ENCODE assay signal across 1 cellular context in the genomic region with DNA sequence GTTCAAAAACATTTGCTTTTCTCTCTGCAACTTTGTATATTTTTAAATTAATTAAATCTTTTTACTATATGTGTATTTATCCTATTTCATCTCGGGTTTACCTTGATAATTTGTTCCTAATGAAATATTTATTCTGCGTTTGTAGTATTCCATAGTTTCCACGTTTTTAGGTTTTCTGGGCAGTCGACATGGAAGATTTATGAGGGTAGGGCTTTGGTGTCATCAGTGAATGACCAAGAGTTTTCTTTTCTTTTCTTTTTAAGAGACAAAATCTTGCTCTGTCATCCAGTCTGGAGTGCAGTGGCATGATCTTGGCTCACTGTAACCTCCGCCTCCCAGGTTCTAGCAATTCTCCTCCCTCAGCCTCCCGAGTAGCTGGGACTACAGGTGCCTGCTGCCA.
TF ChIP-seq lines count a peak whose summit lies in the region.

No MANE protein-coding gene starts in this region.

TF ChIP-seq in K562, 482 proteins besides CTCF, POLR2A, EP300 and RAD21:
- TF ChIP-seq TEAD2 (tag; IDR thresholded peaks at IDR 0.05) (no peak), ZNF384 (IDR thresholded peaks at IDR 0.05; ENCODE audit: low read depth, low read length) (no peak), ZNF639 (CRISPR knock-in tag; conservative IDR thresholded peaks at IDR 0.05 in 1 of 2, IDR thresholded peaks at IDR 0.05 in 1 of 2) (no peak), ZNF77 (CRISPR knock-in tag; IDR thresholded peaks at IDR 0.05) (no peak), ZFX (CRISPR knock-in tag; IDR thresholded peaks at IDR 0.05) (no peak), ELF4 (CRISPR knock-in tag; IDR thresholded peaks at IDR 0.05) (no peak), TRIM24 (IDR thresholded peaks at IDR 0.05) (peak in 1 of 2 experiments; percentile 31; a peak in 1 of 4 replicates), PTRF (tag; IDR thresholded peaks at IDR 0.05) (no peak), AFF4 (CRISPR knock-in tag; IDR thresholded peaks at IDR 0.05) (no peak), ZHX1 (conservative IDR thresholded peaks at IDR 0.05; ENCODE audit: low read length) (no peak), FOXA3 (CRISPR knock-in tag; conservative IDR thresholded peaks at IDR 0.05 in 1 of 2, IDR thresholded peaks at IDR 0.05 in 1 of 2) (no peak), NFE2 (IDR thresholded peaks at IDR 0.05; ENCODE audit: low read depth) (peak; percentile 58), MEIS2 (IDR thresholded peaks at IDR 0.05; ENCODE audit: partially characterized antibody) (peak; percentile 83)
- TF ChIP-seq, protein P1, sequence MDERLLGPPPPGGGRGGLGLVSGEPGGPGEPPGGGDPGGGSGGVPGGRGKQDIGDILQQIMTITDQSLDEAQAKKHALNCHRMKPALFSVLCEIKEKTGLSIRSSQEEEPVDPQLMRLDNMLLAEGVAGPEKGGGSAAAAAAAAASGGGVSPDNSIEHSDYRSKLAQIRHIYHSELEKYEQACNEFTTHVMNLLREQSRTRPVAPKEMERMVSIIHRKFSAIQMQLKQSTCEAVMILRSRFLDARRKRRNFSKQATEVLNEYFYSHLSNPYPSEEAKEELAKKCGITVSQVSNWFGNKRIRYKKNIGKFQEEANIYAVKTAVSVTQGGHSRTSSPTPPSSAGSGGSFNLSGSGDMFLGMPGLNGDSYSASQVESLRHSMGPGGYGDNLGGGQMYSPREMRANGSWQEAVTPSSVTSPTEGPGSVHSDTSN (CRISPR knock-in tag; IDR thresholded peaks at IDR 0.05; ENCODE audit: low read depth): no peak
- TF ChIP-seq, protein P1 (tag; conservative IDR thresholded peaks at IDR 0.05; ENCODE audit: low read depth): peak; percentile 67
- TF ChIP-seq, protein P2, sequence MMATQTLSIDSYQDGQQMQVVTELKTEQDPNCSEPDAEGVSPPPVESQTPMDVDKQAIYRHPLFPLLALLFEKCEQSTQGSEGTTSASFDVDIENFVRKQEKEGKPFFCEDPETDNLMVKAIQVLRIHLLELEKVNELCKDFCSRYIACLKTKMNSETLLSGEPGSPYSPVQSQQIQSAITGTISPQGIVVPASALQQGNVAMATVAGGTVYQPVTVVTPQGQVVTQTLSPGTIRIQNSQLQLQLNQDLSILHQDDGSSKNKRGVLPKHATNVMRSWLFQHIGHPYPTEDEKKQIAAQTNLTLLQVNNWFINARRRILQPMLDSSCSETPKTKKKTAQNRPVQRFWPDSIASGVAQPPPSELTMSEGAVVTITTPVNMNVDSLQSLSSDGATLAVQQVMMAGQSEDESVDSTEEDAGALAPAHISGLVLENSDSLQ (IDR thresholded peaks at IDR 0.05): peak; percentile 87
- TF ChIP-seq, protein P3, sequence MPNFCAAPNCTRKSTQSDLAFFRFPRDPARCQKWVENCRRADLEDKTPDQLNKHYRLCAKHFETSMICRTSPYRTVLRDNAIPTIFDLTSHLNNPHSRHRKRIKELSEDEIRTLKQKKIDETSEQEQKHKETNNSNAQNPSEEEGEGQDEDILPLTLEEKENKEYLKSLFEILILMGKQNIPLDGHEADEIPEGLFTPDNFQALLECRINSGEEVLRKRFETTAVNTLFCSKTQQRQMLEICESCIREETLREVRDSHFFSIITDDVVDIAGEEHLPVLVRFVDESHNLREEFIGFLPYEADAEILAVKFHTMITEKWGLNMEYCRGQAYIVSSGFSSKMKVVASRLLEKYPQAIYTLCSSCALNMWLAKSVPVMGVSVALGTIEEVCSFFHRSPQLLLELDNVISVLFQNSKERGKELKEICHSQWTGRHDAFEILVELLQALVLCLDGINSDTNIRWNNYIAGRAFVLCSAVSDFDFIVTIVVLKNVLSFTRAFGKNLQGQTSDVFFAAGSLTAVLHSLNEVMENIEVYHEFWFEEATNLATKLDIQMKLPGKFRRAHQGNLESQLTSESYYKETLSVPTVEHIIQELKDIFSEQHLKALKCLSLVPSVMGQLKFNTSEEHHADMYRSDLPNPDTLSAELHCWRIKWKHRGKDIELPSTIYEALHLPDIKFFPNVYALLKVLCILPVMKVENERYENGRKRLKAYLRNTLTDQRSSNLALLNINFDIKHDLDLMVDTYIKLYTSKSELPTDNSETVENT (CRISPR knock-in tag; IDR thresholded peaks at IDR 0.05): no peak
